8 cellular contexts compared by ENCODE assay signal in genomic region chr7:151028131-151028947, GRCh38. TPM values are rescaled to one million over a fixed set of nuclear protein-coding genes. Genes with fewer than 3 reads are reported as not detected.
DNase-seq lines count a peak whose midpoint lies in the region; ATAC-seq and TF ChIP-seq lines count a peak whose summit lies in the region.

Gene ABCB8 (plus strand): TSS chr7:151028450. CDS start chr7:151028516, 66 bp downstream.

- H3K27ac Mint-ChIP-seq in T-helper 17 cell = peak within 1 kb of the TSS; percentile 96
- peak within 1 kb of the TSS; percentile 97 for H3K27ac Mint-ChIP-seq in progenitor cell of endocrine pancreas

- H3K4me1 Mint-ChIP-seq in T-helper 17 cell (peaks cover 22% of the 10 kb centered on the region), progenitor cell of endocrine pancreas (ENCODE audit: low read depth) (peaks cover 19% of the 10 kb centered on the region)

- H3K9me3 Mint-ChIP-seq in progenitor cell of endocrine pancreas (ENCODE audit: low read depth) = no peaks in the 10 kb centered on the region

- H3K27me3 Mint-ChIP-seq in T-helper 17 cell (no peaks in the 10 kb centered on the region), progenitor cell of endocrine pancreas (peaks cover 17% of the 10 kb centered on the region)

- intact Hi-C loops in left cardiac atrium (cut with DNase I) = loop anchor here in 1 of 2 donors (1.0 to 2.0 kb wide), 2 partner anchors 30 to 83 kb away; partner anchors contain the start of gene SLC4A2

- peak within 1 kb of the TSS; percentile 91 for H3K4me3 Mint-ChIP-seq in T-helper 17 cell
- H3K4me3 Mint-ChIP-seq in progenitor cell of endocrine pancreas (ENCODE audit: low read depth) = peak within 1 kb of the TSS; percentile 87

- peak; percentile 94 for ATAC-seq in GM18498 (IDR thresholded peaks at IDR 0.05; ENCODE audit: unreplicated experiment)
- peak; percentile 92 for ATAC-seq in HG02938 (IDR thresholded peaks at IDR 0.05; ENCODE audit: unreplicated experiment)
- ATAC-seq in T-helper 17 cell = peak; percentile 91
- ATAC-seq in left cardiac atrium = peak; percentile 96 to 98

- DNase-seq in NCI-H1694 treated with DMSO at 0.1 percent for 48 hours (lab: John Stamatoyannopoulos, UW) (peak; percentile 99), T-helper 17 cell (peak; percentile 86 to 96 (median 94)), amygdala (lab: John Stamatoyannopoulos, UW) (peak; percentile 84 to 99 (median 96)), left cardiac atrium (peak; percentile 97), progenitor cell of endocrine pancreas (ENCODE audit: low spot score, unreplicated experiment) (peak; percentile 97), ureter (ENCODE audit: low spot score) (peak; percentile 100)

- TF ChIP-seq CTCF in progenitor cell of endocrine pancreas (IDR thresholded peaks at IDR 0.05; ENCODE audit: unreplicated experiment) = peak; percentile 55

- peaks cover 2% of the 10 kb centered on the region for H3K36me3 Mint-ChIP-seq in T-helper 17 cell (ENCODE audit: low read depth)
- no peaks in the 10 kb centered on the region for H3K36me3 Mint-ChIP-seq in progenitor cell of endocrine pancreas (ENCODE audit: insufficient read depth)

- no peaks in the 10 kb centered on the region for H3K9me3 ChIP-seq in T-helper 17 cell (ENCODE audit: control insufficient read depth, low read length, poor library complexity, severe bottlenecking)

RNA-seq across cellular contexts. Expression of gene ABCB8, which starts in this region (rescaled TPM):
- total RNA-seq in T-helper 17 cell = 10 to 100 TPM; 47.7 to 60.1 TPM
- 10 to 100 TPM; 20.1 to 21.6 TPM for total RNA-seq in left cardiac atrium
- 36.0 and 36.2 TPM in 2 replicates for total RNA-seq in progenitor cell of endocrine pancreas
- 32.4 TPM for total RNA-seq in ureter

Comparison
In these comparisons a context has a peak if more than half of its experiments do, and no peak if none do; other contexts are left out.
1. Peak in every context shown above with its lines: DNase-seq and ATAC-seq.